Comparison of ENCODE assay signal across 8 cellular contexts in the genomic region with DNA sequence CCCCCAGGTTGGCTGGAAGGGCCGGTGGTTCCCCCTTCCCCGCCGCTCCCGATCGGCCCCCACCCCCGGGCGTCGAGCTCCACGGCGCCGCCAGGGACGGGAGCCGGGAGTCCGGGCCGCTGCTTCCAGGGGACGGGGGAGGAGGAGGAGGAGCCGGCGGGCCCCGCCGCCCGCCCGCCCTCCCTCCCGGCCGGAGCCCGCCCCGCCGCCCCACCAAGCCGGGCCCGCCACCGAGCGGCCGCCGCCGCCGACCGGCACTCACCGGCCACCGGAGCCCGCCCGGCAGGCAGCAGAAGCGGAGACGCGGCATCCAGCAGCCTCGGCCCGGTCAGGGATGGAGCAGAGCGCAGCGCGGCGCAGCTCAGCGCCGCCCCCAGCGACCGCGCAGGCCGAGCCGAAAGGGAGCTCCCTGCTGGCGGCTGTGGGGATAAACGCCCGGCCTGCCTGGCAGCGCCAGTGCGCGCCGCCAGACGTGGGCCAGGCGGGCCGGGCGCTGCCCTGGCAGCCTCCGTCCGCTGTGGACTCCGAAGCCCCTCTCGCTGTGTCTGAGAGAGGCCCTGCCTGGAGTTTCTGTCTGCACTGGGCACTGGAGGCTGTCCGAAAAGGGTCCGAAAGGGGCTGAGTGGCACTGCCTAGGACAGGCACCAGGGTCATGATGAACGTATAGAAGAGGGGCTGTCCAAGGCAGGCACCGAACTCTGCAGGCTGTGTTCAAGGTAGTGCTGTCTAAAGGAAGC. TPM values are rescaled to one million over a fixed set of nuclear protein-coding genes. Genes with fewer than 3 reads are reported as not detected.
DNase-seq lines count a peak whose midpoint lies in the region; ATAC-seq lines count a peak whose summit lies in the region.

TSS of gene MYO18A (minus strand) at position 348 of the 737 bp plus-strand sequence. CDS start 13,458 bp downstream, outside the sequence.

- CTCF ChIA-PET in activated CD8-positive, alpha-beta memory T cell treated with anti-CD3 and anti-CD28 coated beads for 36 hours (lab: Charles Lee), result interaction anchor here (0.7 to 11.4 kb wide), 24 partner anchors 8 to 519 kb away, joined by 3 to 144 read pairs (median 3); no protein-coding TSS in a partner anchor

- peak within 1 kb of the TSS; percentile 68 for H3K4me3 Mint-ChIP-seq in memory B cell

- peak; percentile 76 for ATAC-seq in GM19035 (IDR thresholded peaks at IDR 0.05; ENCODE audit: unreplicated experiment)
- ATAC-seq in HG03442 (IDR thresholded peaks at IDR 0.05; ENCODE audit: unreplicated experiment), result peak; percentile 75
- ATAC-seq in memory B cell (ENCODE audit: low read depth), result peak; percentile 87

- DNase-seq in AG20443 (ENCODE audit: low spot score) (peak; percentile 96), NCI-H82 (lab: John Stamatoyannopoulos, UW) (peak; percentile 86), memory B cell (ENCODE audit: low spot score in 2 of 2) (peak; percentile 77 to 87)
- peak; percentile 59 to 67 (median 61) for DNase-seq in effector memory CD4-positive, alpha-beta T cell
- DNase-seq in stimulated activated CD8-positive, alpha-beta memory T cell treated with anti-CD3 and anti-CD28 coated beads, Interleukin-12 subunit alpha, Interleukin-12 subunit beta, amount 100 ng/mL, for 24 hours (ENCODE audit: extremely low read depth), result peak; percentile 48

- H3K4me1 ChIP-seq in effector memory CD4-positive, alpha-beta T cell (ENCODE audit: control insufficient read depth, insufficient read depth, low read length, poor library complexity, severe bottlenecking), result peaks cover 7% of the 10 kb centered on the region

- peaks cover 15% of the 10 kb centered on the region for H3K4me1 Mint-ChIP-seq in memory B cell

- H3K27ac Mint-ChIP-seq in memory B cell, result no peak within 1 kb of the TSS

- H3K9me3 ChIP-seq in effector memory CD4-positive, alpha-beta T cell (ENCODE audit: control insufficient read depth, low read length), result no peaks in the 10 kb centered on the region

- no peak within 1 kb of the TSS for H3K27ac ChIP-seq in effector memory CD4-positive, alpha-beta T cell (ENCODE audit: insufficient read depth, low read length, poor library complexity, severe bottlenecking)

- no peaks in the 10 kb centered on the region for H3K36me3 ChIP-seq in effector memory CD4-positive, alpha-beta T cell (ENCODE audit: control insufficient read depth, insufficient read depth, low read length)

- H3K27me3 Mint-ChIP-seq in memory B cell, result peaks cover 2% of the 10 kb centered on the region

- H3K4me3 ChIP-seq in effector memory CD4-positive, alpha-beta T cell (ENCODE audit: insufficient read depth, low read depth, low read length, poor library complexity, severe bottlenecking), result peak within 1 kb of the TSS; percentile 35

- peaks cover 4% of the 10 kb centered on the region for H3K9me3 Mint-ChIP-seq in memory B cell

- H3K36me3 Mint-ChIP-seq in memory B cell, result no peaks in the 10 kb centered on the region

- no peaks in the 10 kb centered on the region for H3K27me3 ChIP-seq in effector memory CD4-positive, alpha-beta T cell (replicated peaks; ENCODE audit: control insufficient read depth, insufficient read depth, low read length, poor library complexity, severe bottlenecking)

- POLR2A ChIA-PET in activated CD8-positive, alpha-beta memory T cell treated with anti-CD3 and anti-CD28 coated beads for 36 hours (lab: Charles Lee), result interaction anchor here (0.5 to 1.5 kb wide), 10 partner anchors 8 to 1752 kb away, joined by 3 to 11 read pairs (median 3); partner anchors contain the start of gene NSRP1

RNA-seq across cellular contexts. Expression of gene MYO18A, which starts in this region (rescaled TPM):
- 10 to 100 TPM; 27.5 to 29.6 TPM for total RNA-seq in activated CD8-positive, alpha-beta memory T cell treated with anti-CD3 and anti-CD28 coated beads for 36 hours
